In the genomic region with DNA sequence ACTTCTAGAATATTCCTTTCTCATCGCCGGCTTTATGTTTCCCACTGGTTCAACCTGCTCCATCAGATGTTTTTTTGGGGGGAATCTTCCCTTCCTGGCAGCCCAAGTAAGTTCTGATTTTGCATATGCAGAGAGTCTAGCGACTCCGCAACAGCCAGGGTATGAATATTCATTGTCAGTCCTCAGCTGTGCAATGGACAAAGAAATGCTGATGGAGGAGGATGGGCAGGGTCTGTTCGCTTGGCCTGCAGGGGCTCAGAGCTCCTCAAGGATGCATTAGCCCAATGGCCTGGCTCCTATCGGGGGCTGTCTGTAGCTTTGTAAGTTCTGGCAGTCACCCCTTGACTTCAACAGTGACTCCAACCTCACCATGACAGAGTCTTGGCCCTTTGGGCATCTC, we compare ENCODE assay signal across 26 cellular contexts.
"Had no signal": no experiment of that assay in that cellular context is flagged by ENCODE, and none has a peak within 500 bp of the region (broad histone marks: within the 10 kb centered on the region; RNA-seq: fewer than 3 reads in every experiment).

No MANE protein-coding gene starts in this region.

- H3K27me3 ChIP-seq: adrenal gland, ascending aorta, colonic mucosa had no signal

- H3K9me3 ChIP-seq: adrenal gland, ascending aorta, breast epithelium, colonic mucosa had no signal

- H3K36me3 ChIP-seq: adrenal gland, ascending aorta, breast epithelium, cardiac muscle cell, colonic mucosa, WERI-Rb-1 had no signal

- H3K27ac ChIP-seq: adrenal gland, ascending aorta, breast epithelium, cardiac muscle cell, colonic mucosa, WERI-Rb-1 had no signal

- H3K4me1 ChIP-seq: adrenal gland, ascending aorta, breast epithelium, colonic mucosa had no signal

- DNase-seq: activated CD4-positive, alpha-beta memory T cell treated with anti-CD3 and anti-CD28 coated beads for 36 hours; activated CD4-positive, alpha-beta T cell treated with anti-CD3 and anti-CD28 coated beads for 36 hours; activated CD4-positive, alpha-beta T cell treated with anti-CD3 and anti-CD28 coated beads, Interleukin-2, amount 10 ng/mL, durations not matched to agents 24 days and 14 days; activated CD4-positive, CD25-positive, alpha-beta regulatory T cell; activated CD4-positive, CD25-positive, alpha-beta regulatory T cell treated with anti-CD3 and anti-CD28 coated beads, Interleukin-2, amount 50 U/mL, for 72 hours; activated CD8-positive, alpha-beta memory T cell treated with anti-CD3 and anti-CD28 coated beads, Interleukin-2, amount 10 ng/mL, durations not matched to agents 7 days and 5 days; activated CD8-positive, alpha-beta memory T cell treated with anti-CD3 and anti-CD28 coated beads, Interleukin-2, amount 50 U/mL, for 4 hours; activated CD8-positive, alpha-beta T cell treated with anti-CD3 and anti-CD28 coated beads, Interleukin-2, amount 10 ng/mL, durations not matched to agents 7 days and 5 days; activated effector memory CD4-positive, alpha-beta T cell treated with anti-CD3 and anti-CD28 coated beads, Interleukin-2, amount 50 U/mL, for 16 hours; activated naive CD4-positive, alpha-beta T cell treated with anti-CD3 and anti-CD28 coated beads for 36 hours; activated naive CD8-positive, alpha-beta T cell treated with anti-CD3 and anti-CD28 coated beads for 36 hours; activated naive CD8-positive, alpha-beta T cell treated with anti-CD3 and anti-CD28 coated beads, Interleukin-2, amount 50 U/mL, for 24 hours; activated T-cell treated with anti-CD3 and anti-CD28 coated beads, Interleukin-2, amount 50 U/mL, for 1 hour; activated T-cell treated with anti-CD3 and anti-CD28 coated beads, Interleukin-2, amount 50 U/mL, for 48 hours; adrenal gland; central memory CD4-positive, alpha-beta T cell; colonic mucosa; effector CD8-positive, alpha-beta T cell; foreskin fibroblast; head of caudate nucleus; T1000; WERI-Rb-1 had no signal

- H3K4me3 ChIP-seq: adrenal gland, ascending aorta, breast epithelium, cardiac muscle cell, colonic mucosa had no signal

- FAIRE-seq: frontal cortex had no signal
